Comparison of ENCODE assay signal across 18 cellular contexts in the genomic region with DNA sequence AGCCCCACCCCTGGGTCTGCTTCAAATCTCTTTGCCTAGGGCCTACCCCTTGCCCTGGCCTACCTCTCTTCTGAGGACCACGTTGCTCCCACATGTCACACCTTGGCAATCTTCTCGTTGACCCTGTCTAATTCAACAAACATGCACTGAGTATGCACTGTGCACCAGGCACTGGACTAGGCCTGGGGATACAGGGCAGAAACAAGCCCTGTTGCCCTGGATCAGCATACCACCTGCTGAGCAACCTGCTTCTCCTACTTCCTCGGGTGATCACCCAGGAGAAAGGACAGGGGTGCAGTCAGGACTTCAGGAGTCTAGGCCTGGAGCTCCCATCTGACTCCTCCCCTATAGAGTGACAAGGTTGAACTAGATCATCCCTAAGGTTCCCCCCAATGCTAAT. TPM values are rescaled to one million over a fixed set of nuclear protein-coding genes. Genes with fewer than 3 reads are reported as not detected.
DNase-seq lines count a peak whose midpoint lies in the region; ATAC-seq and TF ChIP-seq lines count a peak whose summit lies in the region.
"Had no signal": no experiment of that assay in that cellular context is flagged by ENCODE, and none has a peak within 500 bp of the region (broad histone marks: within the 10 kb centered on the region; RNA-seq: fewer than 3 reads in every experiment).

No MANE protein-coding gene starts in this region.

- H3K4me1 Mint-ChIP-seq in CD4-positive, alpha-beta T cell (ENCODE audit: low read depth): peaks cover 41% of the 10 kb centered on the region
- peaks cover 30 to 55% (median 45%) of the 10 kb centered on the region in 3 donors for H3K4me1 Mint-ChIP-seq in CD8-positive, alpha-beta memory T cell
- peaks cover 66% of the 10 kb centered on the region for H3K4me1 Mint-ChIP-seq in activated B cell treated with CpG ODN at 0.5 μM for 24 hours
- peaks cover 30 to 43% (median 36%) of the 10 kb centered on the region in 7 donors for H3K4me1 Mint-ChIP-seq in naive thymus-derived CD4-positive, alpha-beta T cell
- H3K4me1 Mint-ChIP-seq in glutamatergic neuron (ENCODE audit: low read depth, unreplicated experiment): peaks cover 44% of the 10 kb centered on the region

- no peak for ATAC-seq in CD4-positive, alpha-beta T cell (ENCODE audit: poor library complexity)
- ATAC-seq in activated B cell treated with CpG ODN at 0.5 μM for 24 hours (ENCODE audit: low read depth): no peak
- ATAC-seq in naive thymus-derived CD4-positive, alpha-beta T cell: no peak
- ATAC-seq: HCT116 had no signal

- no peaks in the 10 kb centered on the region for H3K27me3 Mint-ChIP-seq in CD4-positive, alpha-beta T cell
- peaks cover 0 to 13% of the 10 kb centered on the region in 2 donors for H3K27me3 Mint-ChIP-seq in CD8-positive, alpha-beta memory T cell
- H3K27me3 Mint-ChIP-seq in activated B cell treated with CpG ODN at 0.5 μM for 24 hours: no peaks in the 10 kb centered on the region
- H3K27me3 Mint-ChIP-seq in naive thymus-derived CD4-positive, alpha-beta T cell: peaks cover 0 to 85% (median 0%) of the 10 kb centered on the region in 5 donors
- peaks cover 21% of the 10 kb centered on the region for H3K27me3 Mint-ChIP-seq in glutamatergic neuron (ENCODE audit: unreplicated experiment)

- H3K36me3 ChIP-seq in CD8-positive, alpha-beta memory T cell (ENCODE audit: insufficient read depth, low read length): no peaks in the 10 kb centered on the region
- no peaks in the 10 kb centered on the region for H3K36me3 ChIP-seq in naive thymus-derived CD4-positive, alpha-beta T cell (ENCODE audit: control insufficient read depth in 2 of 3, insufficient read depth in 3 of 3, low read length in 3 of 3)
- H3K36me3 ChIP-seq: Peyer's patch had no signal

- intact Hi-C loops in CD4-positive, alpha-beta T cell (cut with DNase I, micrococcal nuclease): loop anchor here in 1 of 2 experiments (5.0 kb wide), 2 partner anchors 178 to 493 kb away; partner anchors contain the start of genes CTDSP1 and TTLL4
- intact Hi-C loops in activated B cell treated with CpG ODN at 0.5 μM for 24 hours (cut with micrococcal nuclease): loop anchor here (5.0 kb wide), 1 partner anchor 483 kb away; no protein-coding TSS in a partner anchor
- intact Hi-C loops in naive thymus-derived CD4-positive, alpha-beta T cell (cut with micrococcal nuclease): loop anchor here (5.0 to 10.0 kb wide), 5 partner anchors 233 to 618 kb away; partner anchors contain the start of genes AAMP (in 1 of the 2), BCS1L (in 1 of the 2), GMPPA (in 1 of the 2) and NHEJ1 (in 1 of the 2)

- no peak overlapping the region for H3K4me3 ChIP-seq in CD8-positive, alpha-beta memory T cell (ENCODE audit: low read length)
- H3K4me3 ChIP-seq in naive thymus-derived CD4-positive, alpha-beta T cell (ENCODE audit: low read length): no peak overlapping the region
- H3K4me3 ChIP-seq: Peyer's patch had no signal

- no peak for DNase-seq in CD4-positive, alpha-beta T cell
- no peak for DNase-seq in CD8-positive, alpha-beta memory T cell
- DNase-seq in activated B cell treated with CpG ODN at 0.5 μM for 24 hours (no peak), kidney tubule cell (ENCODE audit: low spot score) (no peak), glutamatergic neuron (no peak), C1 segment of cervical spinal cord (lab: John Stamatoyannopoulos, UW) (no peak)
- no peak for DNase-seq in naive thymus-derived CD4-positive, alpha-beta T cell
- DNase-seq: Caco-2, DMS53, IMR-90, NCI-H1417 treated with DMSO at 0.1 percent for 48 hours, NCI-H2029, NCI-H510A treated with DMSO at 0.1 percent for 48 hours, Right ventricle myocardium superior had no signal

- H3K9me3 ChIP-seq in CD4-positive, alpha-beta T cell (ENCODE audit: control insufficient read depth, low read length): no peaks in the 10 kb centered on the region
- no peaks in the 10 kb centered on the region for H3K9me3 ChIP-seq in CD8-positive, alpha-beta memory T cell (ENCODE audit: low read length)
- H3K9me3 ChIP-seq in naive thymus-derived CD4-positive, alpha-beta T cell (ENCODE audit: control insufficient read depth in 2 of 3, low read length in 3 of 3): no peaks in the 10 kb centered on the region
- H3K9me3 ChIP-seq: Caco-2, Peyer's patch had no signal

- H3K36me3 Mint-ChIP-seq in CD4-positive, alpha-beta T cell (ENCODE audit: low read depth): no peaks in the 10 kb centered on the region
- H3K36me3 Mint-ChIP-seq in CD8-positive, alpha-beta memory T cell: peaks cover 0 to 2% (median 0%) of the 10 kb centered on the region in 3 donors
- H3K36me3 Mint-ChIP-seq in activated B cell treated with CpG ODN at 0.5 μM for 24 hours (ENCODE audit: low read depth) (peaks cover 10% of the 10 kb centered on the region), glutamatergic neuron (ENCODE audit: unreplicated experiment) (no peaks in the 10 kb centered on the region)
- H3K36me3 Mint-ChIP-seq in naive thymus-derived CD4-positive, alpha-beta T cell: peaks cover 0 to 5% (median 0%) of the 10 kb centered on the region in 5 donors

- no peak overlapping the region for H3K27ac ChIP-seq in CD4-positive, alpha-beta T cell (ENCODE audit: low read depth, low read length)
- H3K27ac ChIP-seq in CD8-positive, alpha-beta memory T cell (ENCODE audit: low read depth, low read length): no peak overlapping the region
- no peak overlapping the region for H3K27ac ChIP-seq in naive thymus-derived CD4-positive, alpha-beta T cell (ENCODE audit: low read depth, low read length)
- H3K27ac ChIP-seq: Peyer's patch had no signal

- peaks cover 33% of the 10 kb centered on the region for H3K4me1 ChIP-seq in CD8-positive, alpha-beta memory T cell (ENCODE audit: insufficient read depth, low read length)
- H3K4me1 ChIP-seq in naive thymus-derived CD4-positive, alpha-beta T cell (ENCODE audit: control insufficient read depth in 2 of 2, insufficient read depth in 2 of 2, low read length in 2 of 2): peaks cover 33 to 34% of the 10 kb centered on the region in 2 donors

- CTCF ChIA-PET in CD4-positive, alpha-beta T cell (lab: Charles Lee): no interaction called here
- CTCF ChIA-PET in CD8-positive, alpha-beta memory T cell (lab: Charles Lee): interaction anchor here (15.8 to 23.1 kb wide), 2 partner anchors 7 to 12 kb away, joined by 1010 read pairs; partner anchors contain the start of gene WNT10A
- CTCF ChIA-PET in activated B cell treated with CpG ODN at 0.5 μM for 24 hours (lab: Charles Lee): interaction anchor here (17.0 kb wide), 1 partner anchor 11 kb away, joined by 1062 read pairs; the partner anchor contains the start of gene WNT10A
- CTCF ChIA-PET in naive thymus-derived CD4-positive, alpha-beta T cell (lab: Charles Lee): interaction anchor here (15.8 kb wide), 1 partner anchor 12 kb away, joined by 627 read pairs; the partner anchor contains the start of gene WNT10A

- no peaks in the 10 kb centered on the region for H3K27me3 ChIP-seq in CD4-positive, alpha-beta T cell (ENCODE audit: control insufficient read depth, insufficient read depth, low read length)
- H3K27me3 ChIP-seq in CD8-positive, alpha-beta memory T cell (ENCODE audit: insufficient read depth, low read length, poor library complexity, severe bottlenecking): no peaks in the 10 kb centered on the region
- no peaks in the 10 kb centered on the region for H3K27me3 ChIP-seq in naive thymus-derived CD4-positive, alpha-beta T cell (ENCODE audit: control insufficient read depth in 2 of 2, insufficient read depth in 2 of 2, low read length in 2 of 2)

- POLR2A ChIA-PET in CD4-positive, alpha-beta T cell (lab: Charles Lee): no interaction called here
- POLR2A ChIA-PET in CD8-positive, alpha-beta memory T cell (lab: Charles Lee): no interaction called here
- POLR2A ChIA-PET in activated B cell treated with CpG ODN at 0.5 μM for 24 hours (lab: Charles Lee): interaction anchor here (13.2 kb wide), 1 partner anchor 12 kb away, joined by 969 read pairs; the partner anchor contains the start of gene WNT10A
- POLR2A ChIA-PET in naive thymus-derived CD4-positive, alpha-beta T cell (lab: Charles Lee): interaction anchor here (13.6 kb wide), 1 partner anchor 11 kb away, joined by 305 read pairs; the partner anchor contains the start of gene WNT10A

- TF ChIP-seq CTCF in CD4-positive, alpha-beta T cell (IDR thresholded peaks at IDR 0.05): no peak
- TF ChIP-seq CTCF in activated B cell treated with CpG ODN at 0.5 μM for 24 hours (IDR thresholded peaks at IDR 0.05) (no peak), glutamatergic neuron (IDR thresholded peaks at IDR 0.05; ENCODE audit: partially characterized antibody, unreplicated experiment) (no peak)

- peak overlapping the region; percentile 91 for H3K27ac Mint-ChIP-seq in CD4-positive, alpha-beta T cell
- peak overlapping the region in 6 of 8 donors; percentile 79 to 99 (median 92) for H3K27ac Mint-ChIP-seq in CD8-positive, alpha-beta memory T cell
- H3K27ac Mint-ChIP-seq in activated B cell treated with CpG ODN at 0.5 μM for 24 hours (peak overlapping the region; percentile 27), glutamatergic neuron (ENCODE audit: unreplicated experiment) (no peak overlapping the region)
- H3K27ac Mint-ChIP-seq in naive thymus-derived CD4-positive, alpha-beta T cell: peak overlapping the region in 5 of 9 donors; percentile 49 to 90 (median 72)

- no peak overlapping the region for H3K4me3 Mint-ChIP-seq in CD4-positive, alpha-beta T cell
- H3K4me3 Mint-ChIP-seq in CD8-positive, alpha-beta memory T cell: peak overlapping the region in 1 of 7 donors; percentile 69
- H3K4me3 Mint-ChIP-seq in activated B cell treated with CpG ODN at 0.5 μM for 24 hours (no peak overlapping the region), glutamatergic neuron (ENCODE audit: unreplicated experiment) (no peak overlapping the region)
- no peak overlapping the region for H3K4me3 Mint-ChIP-seq in naive thymus-derived CD4-positive, alpha-beta T cell

- no peaks in the 10 kb centered on the region for H3K9me3 Mint-ChIP-seq in CD4-positive, alpha-beta T cell
- H3K9me3 Mint-ChIP-seq in CD8-positive, alpha-beta memory T cell: no peaks in the 10 kb centered on the region
- H3K9me3 Mint-ChIP-seq in activated B cell treated with CpG ODN at 0.5 μM for 24 hours: no peaks in the 10 kb centered on the region
- peaks cover 0 to 3% (median 0%) of the 10 kb centered on the region in 11 donors for H3K9me3 Mint-ChIP-seq in naive thymus-derived CD4-positive, alpha-beta T cell
- peaks cover 18% of the 10 kb centered on the region for H3K9me3 Mint-ChIP-seq in glutamatergic neuron (ENCODE audit: unreplicated experiment)

RNA-seq across cellular contexts. Expression of gene WNT10A, which starts 9.7 kb away (rescaled TPM):
- total RNA-seq in CD4-positive, alpha-beta T cell: 1 to 10 TPM; 4.8 to 6.6 TPM
- 1 to 10 TPM; 1.0 to 1.5 TPM for total RNA-seq in CD8-positive, alpha-beta memory T cell
- 1.1 TPM for polyA plus RNA-seq in CD8-positive, alpha-beta memory T cell
- 26.9 and 31.8 TPM in 2 replicates for total RNA-seq in activated B cell treated with CpG ODN at 0.5 μM for 24 hours
- 1 to 10 TPM in 4 of 5 experiments, under 1 TPM in 1; 0.19 to 4.2 (median 3.0) TPM for total RNA-seq in naive thymus-derived CD4-positive, alpha-beta T cell
- polyA plus RNA-seq in naive thymus-derived CD4-positive, alpha-beta T cell: 1 to 10 TPM in 1 of 2 donors, under 1 TPM in 1; 0.61 to 1.2 TPM
- total RNA-seq in glutamatergic neuron (ENCODE audit: unreplicated experiment): 0.17 TPM
- total RNA-seq: IMR-90, Right ventricle myocardium superior had no signal
- polyA plus RNA-seq: AG04450, BJ, IMR-90 had no signal

RNA-seq across cellular contexts. Expression of gene WNT6, which starts 30.8 kb away (rescaled TPM):
- not detected for total RNA-seq in CD4-positive, alpha-beta T cell
- total RNA-seq in CD8-positive, alpha-beta memory T cell: under 1 TPM; 0.27 to 0.42 TPM
- polyA plus RNA-seq in CD8-positive, alpha-beta memory T cell: 0.39 TPM
- total RNA-seq in activated B cell treated with CpG ODN at 0.5 μM for 24 hours (0.83 and 0.89 TPM in 2 replicates), glutamatergic neuron (ENCODE audit: unreplicated experiment) (0.66 TPM)
- total RNA-seq in naive thymus-derived CD4-positive, alpha-beta T cell: under 1 TPM in 1 of 5 experiments, not detected in 4; 0.22 TPM
- under 1 TPM in 1 of 2 donors, not detected in 1; 0.11 TPM for polyA plus RNA-seq in naive thymus-derived CD4-positive, alpha-beta T cell
- total RNA-seq: IMR-90, Peyer's patch had no signal
- polyA plus RNA-seq: AG04450, BJ, IMR-90 had no signal

RNA-seq across cellular contexts. Expression of gene PRKAG3, which starts 58.8 kb away (rescaled TPM):
- not detected for total RNA-seq in CD4-positive, alpha-beta T cell
- not detected for total RNA-seq in CD8-positive, alpha-beta memory T cell
- polyA plus RNA-seq in CD8-positive, alpha-beta memory T cell: not detected
- not detected in 2 replicates for total RNA-seq in activated B cell treated with CpG ODN at 0.5 μM for 24 hours
- total RNA-seq in naive thymus-derived CD4-positive, alpha-beta T cell: not detected
- not detected for polyA plus RNA-seq in naive thymus-derived CD4-positive, alpha-beta T cell
- not detected for total RNA-seq in glutamatergic neuron (ENCODE audit: unreplicated experiment)
- total RNA-seq: Caco-2, IMR-90, Peyer's patch, Right ventricle myocardium superior had no signal
- polyA plus RNA-seq: AG04450, BJ, IMR-90 had no signal

Comparison
In these comparisons a context has a peak if more than half of its experiments do, and no peak if none do; other contexts are left out.
1. POLR2A ChIA-PET loops: an anchor here in activated B cell treated with CpG ODN at 0.5 μM for 24 hours (13.2 kb wide) and naive thymus-derived CD4-positive, alpha-beta T cell (13.6 kb wide); none called in CD4-positive, alpha-beta T cell and CD8-positive, alpha-beta memory T cell.